ENCODE assay signal across 8 cellular contexts in genomic region chr1:226697151-226697575, GRCh38. TPM values are rescaled to one million over a fixed set of nuclear protein-coding genes. Genes with fewer than 3 reads are reported as not detected.
DNase-seq lines count a peak whose midpoint lies in the region; ATAC-seq lines count a peak whose summit lies in the region.
"Had no signal": no experiment of that assay in that cellular context is flagged by ENCODE, and none has a peak within 500 bp of the region (broad histone marks: within the 10 kb centered on the region; RNA-seq: fewer than 3 reads in every experiment).

No MANE protein-coding gene starts in this region.

- peaks cover 27% of the 10 kb centered on the region for H3K36me3 Mint-ChIP-seq in central memory CD8-positive, alpha-beta T cell (ENCODE audit: insufficient read depth)

- H3K4me1 Mint-ChIP-seq in central memory CD8-positive, alpha-beta T cell, result peaks cover 82% of the 10 kb centered on the region

- peak overlapping the region; percentile 69 for H3K27ac Mint-ChIP-seq in central memory CD8-positive, alpha-beta T cell (ENCODE audit: low read depth)

- H3K4me3 Mint-ChIP-seq in central memory CD8-positive, alpha-beta T cell, result peak overlapping the region; percentile 55

- no peaks in the 10 kb centered on the region for H3K9me3 Mint-ChIP-seq in central memory CD8-positive, alpha-beta T cell

- DNase-seq in central memory CD8-positive, alpha-beta T cell (ENCODE audit: low spot score in 2 of 2), result no peak
- peak; percentile 92 for DNase-seq in renal cortical epithelial cell (ENCODE audit: low read depth)
- DNase-seq in GF-D8 (lab: John Stamatoyannopoulos, UW), result no peak
- DNase-seq in hippocampal formation (lab: John Stamatoyannopoulos, UW), result no peak
- no peak for DNase-seq in NCI-H1694 (lab: John Stamatoyannopoulos, UW)
- DNase-seq: pancreas had no signal

- H3K27me3 Mint-ChIP-seq in central memory CD8-positive, alpha-beta T cell, result no peaks in the 10 kb centered on the region

- ATAC-seq in GM19395 (IDR thresholded peaks at IDR 0.05; ENCODE audit: unreplicated experiment) (peak; percentile 59), HG03342 (IDR thresholded peaks at IDR 0.05; ENCODE audit: unreplicated experiment) (peak; percentile 60)
- peak; percentile 50 for ATAC-seq in central memory CD8-positive, alpha-beta T cell (replicated peaks; ENCODE audit: extremely low read depth, poor library complexity, severe bottlenecking)

RNA-seq across cellular contexts. Expression of gene ITPKB, which starts 41.9 kb away (rescaled TPM):
- total RNA-seq in renal cortical epithelial cell, result 1.6 and 5.9 TPM in 2 replicates
